16 cellular contexts compared by ENCODE assay signal in genomic region chr13:30520571-30520970, GRCh38. TPM values are rescaled to one million over a fixed set of nuclear protein-coding genes. Genes with fewer than 3 reads are reported as not detected.
DNase-seq lines count a peak whose midpoint lies in the region; ATAC-seq and TF ChIP-seq lines count a peak whose summit lies in the region.
"Had no signal": no experiment of that assay in that cellular context is flagged by ENCODE, and none has a peak within 500 bp of the region (broad histone marks: within the 10 kb centered on the region; RNA-seq: fewer than 3 reads in every experiment).

No MANE protein-coding gene starts in this region.

- H3K4me2 ChIP-seq in mammary epithelial cell (ENCODE audit: insufficient read depth, low read depth, low read length): no peak overlapping the region
- H3K4me2 ChIP-seq: BLaER1 had no signal

- H3K27ac ChIP-seq in mammary epithelial cell (ENCODE audit: insufficient read depth, low read depth, low read length): no peak overlapping the region
- H3K27ac ChIP-seq: BLaER1, gastrocnemius medialis, lower lobe of right lung had no signal

- ATAC-seq in HG02981 (IDR thresholded peaks at IDR 0.05; ENCODE audit: unreplicated experiment) (no peak), GM18861 (IDR thresholded peaks at IDR 0.05; ENCODE audit: unreplicated experiment) (no peak)
- ATAC-seq: gastrocnemius medialis, lower lobe of right lung, natural killer cell had no signal

- intact Hi-C loops in mammary epithelial cell (cut with micrococcal nuclease): no loop called here

- in situ Hi-C loops in mammary epithelial cell (cut with MboI; ENCODE audit: low sequenced_read_pairs in 2 of 2): no loop called here

- BruUV-seq in mammary epithelial cell (replicated peaks; lab: Mats Ljungman, UMichigan): no TSS peak

- H3K4me3 ChIP-seq in mammary epithelial cell (replicated peaks in 1 of 3; ENCODE audit: insufficient read depth in 1 of 3, low read depth in 2 of 3, low read length in 3 of 3): no peak overlapping the region
- H3K4me3 ChIP-seq: BLaER1, gastrocnemius medialis, lower lobe of right lung had no signal

- H3K36me3 ChIP-seq in mammary epithelial cell (ENCODE audit: insufficient read depth, low read length): no peaks in the 10 kb centered on the region
- H3K36me3 ChIP-seq: BLaER1, gastrocnemius medialis, lower lobe of right lung had no signal

- H3K9me3 ChIP-seq in mammary epithelial cell (replicated peaks; ENCODE audit: insufficient read depth, low read length): no peaks in the 10 kb centered on the region
- H3K9me3 ChIP-seq: BLaER1, gastrocnemius medialis, lower lobe of right lung had no signal

- no peak overlapping the region for H3K9ac ChIP-seq in mammary epithelial cell (ENCODE audit: insufficient read depth, low read length)
- H3K9ac ChIP-seq: BLaER1 had no signal

- H2AFZ ChIP-seq in mammary epithelial cell (ENCODE audit: low read depth, low read length): no peak overlapping the region

- no peak for TF ChIP-seq CTCF in mammary epithelial cell (conservative IDR thresholded peaks at IDR 0.05 in 1 of 2, IDR thresholded peaks at IDR 0.05 in 1 of 2; ENCODE audit: extremely low read depth in 1 of 2, insufficient read depth in 1 of 2, low read depth in 1 of 2, low read length in 2 of 2)

- CTCF ChIA-PET in mammary epithelial cell (lab: Charles Lee; ENCODE audit: low non-redundant PET): no interaction called here

- H3K4me1 ChIP-seq in mammary epithelial cell (ENCODE audit: insufficient read depth, low read length): no peaks in the 10 kb centered on the region
- H3K4me1 ChIP-seq: BLaER1, gastrocnemius medialis, lower lobe of right lung had no signal

- H3K27me3 ChIP-seq in mammary epithelial cell (ENCODE audit: insufficient read depth, low read length): no peaks in the 10 kb centered on the region
- H3K27me3 ChIP-seq: BLaER1, gastrocnemius medialis had no signal

- 80% methylated on average over 4 of the region's 4 CpGs for WGBS in mammary epithelial cell (ENCODE audit: low coverage, missing lambda C conversion rate)

- H4K20me1 ChIP-seq in mammary epithelial cell (ENCODE audit: insufficient read depth, low read length): no peaks in the 10 kb centered on the region
- H4K20me1 ChIP-seq: BLaER1 had no signal

- DNase-seq in AG20443 (ENCODE audit: low spot score) (peak; percentile 76), LHCN-M2 (ENCODE audit: low read depth) (peak; percentile 67), mammary epithelial cell (peak; percentile 44), kidney tubule cell (ENCODE audit: low spot score) (peak; percentile 68), SW480 (ENCODE audit: low spot score) (no peak), NAMALWA (ENCODE audit: low spot score) (no peak)
- DNase-seq: activated CD4-positive, alpha-beta T cell treated with anti-CD3 and anti-CD28 coated beads for 1 hour; activated naive CD4-positive, alpha-beta T cell; gastrocnemius medialis; lower lobe of right lung; natural killer cell; NCI-H2081 treated with DMSO at 0.1 percent for 48 hours; NCI-H748 treated with DMSO at 0.1 percent for 48 hours had no signal

- dilution Hi-C loops in mammary epithelial cell (cut with HindIII; ENCODE audit: low sequenced_read_pairs): no loop called here

- no peaks in the 10 kb centered on the region for H3K79me2 ChIP-seq in mammary epithelial cell (ENCODE audit: insufficient read depth, low read length)

RNA-seq across cellular contexts. Expression of gene HMGB1, which starts 54.8 kb away (rescaled TPM):
- total RNA-seq in LHCN-M2 (2014; rRNA removed): 626 and 751 TPM in 2 replicates
- 284 TPM for polyA plus RNA-seq in LHCN-M2 (2012)
- total RNA-seq in mammary epithelial cell: 100 to 1,000 TPM in 1 of 2 donors, 10 to 100 TPM in 1; 78.0 to 273 TPM
- 192 TPM for polyA plus RNA-seq in mammary epithelial cell
- polyA minus RNA-seq in mammary epithelial cell: 58.7 TPM

Comparison
In these comparisons a context has a peak if more than half of its experiments do, and no peak if none do; other contexts are left out.
1. DNase-seq: peak in AG20443 (single experiment), LHCN-M2 (single experiment), mammary epithelial cell (single experiment) and kidney tubule cell (single experiment); none in SW480 (single experiment) and NAMALWA (single experiment).